22 cellular contexts compared by ENCODE assay signal in the genomic region with DNA sequence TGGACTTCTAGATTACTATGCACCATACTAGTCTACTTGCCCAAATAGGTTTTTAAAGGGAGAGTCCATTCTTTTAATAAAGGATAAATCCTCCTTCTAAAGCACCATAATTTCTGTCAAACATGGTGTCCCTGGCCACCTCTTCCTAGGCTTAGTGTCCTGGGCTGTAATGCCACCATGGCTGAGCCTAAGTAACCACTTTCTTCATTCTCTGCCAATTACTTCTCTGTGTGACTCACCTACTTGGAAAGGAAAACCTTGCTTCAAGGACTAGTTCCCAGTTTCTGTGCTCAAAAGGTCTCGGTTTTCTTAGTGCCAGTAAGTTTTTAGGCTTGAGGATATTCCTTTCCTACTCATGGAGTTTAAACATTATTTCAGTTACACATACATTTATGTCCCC.
DNase-seq lines count a peak whose midpoint lies in the region; ATAC-seq, FAIRE-seq and TF ChIP-seq lines count a peak whose summit lies in the region.
"Had no signal": no experiment of that assay in that cellular context is flagged by ENCODE, and none has a peak within 500 bp of the region (broad histone marks: within the 10 kb centered on the region; RNA-seq: fewer than 3 reads in every experiment).

No MANE protein-coding gene starts in this region.

- no peaks in the 10 kb centered on the region for H3K36me3 ChIP-seq in bronchial epithelial cell (ENCODE audit: control insufficient read depth, insufficient read depth, low read length)
- H3K36me3 ChIP-seq in HepG2 (replicated peaks in 1 of 2; ENCODE audit: control insufficient read depth in 1 of 2, insufficient read depth in 2 of 2, low read length in 2 of 2) = peaks cover 2 to 21% of the 10 kb centered on the region in 2 experiments; a peak in 4 of 5 replicates

- no peak overlapping the region for H3K4me3 ChIP-seq in bronchial epithelial cell (ENCODE audit: low read depth, low read length)
- no peak overlapping the region for H3K4me3 ChIP-seq in HepG2 (replicated peaks in 1 of 3; ENCODE audit: insufficient read depth in 1 of 3, low read depth in 2 of 3, low read length in 3 of 3)
- H3K4me3 ChIP-seq: heart left ventricle had no signal

- H3K4me3 Mint-ChIP-seq in memory B cell = no peak overlapping the region
- H3K4me3 Mint-ChIP-seq: central memory CD8-positive, alpha-beta T cell; stimulated activated effector memory CD8-positive, alpha-beta T cell treated with anti-CD3 and anti-CD28 coated beads, Interleukin-12 subunit alpha, Interleukin-12 subunit beta, amount 100 ng/mL, for 72 hours; T-cell had no signal

- no peak overlapping the region for H3K4me2 ChIP-seq in HepG2 (ENCODE audit: low read depth, low read length)

- WGBS in HepG2 (ENCODE audit: low lambda C conversion rate) = 100% methylated on average over 1 of the region's 1 CpG

- no peaks in the 10 kb centered on the region for H4K20me1 ChIP-seq in HepG2 (ENCODE audit: insufficient read depth, low read length)

- ATAC-seq in memory B cell (ENCODE audit: low read depth) (no peak), HepG2 (no peak)
- ATAC-seq: heart left ventricle; right cardiac atrium; stimulated activated effector memory CD8-positive, alpha-beta T cell treated with anti-CD3 and anti-CD28 coated beads, Interleukin-12 subunit alpha, Interleukin-12 subunit beta, amount 100 ng/mL, for 72 hours; T-cell had no signal

- H3K9me3 ChIP-seq in HepG2 (ENCODE audit: low read length) = no peaks in the 10 kb centered on the region
- H3K9me3 ChIP-seq: Caco-2 had no signal

- no peak overlapping the region for H2AFZ ChIP-seq in HepG2 (ENCODE audit: low read length)

- no TSS peak for BruUV-seq in HepG2 (replicated peaks; lab: Mats Ljungman, UMichigan)

- DNase-seq in Daoy (ENCODE audit: low read depth) (peak; percentile 26), M059J (ENCODE audit: low read depth) (peak; percentile 72), bronchial epithelial cell (ENCODE audit: low read depth) (peak; percentile 25), memory B cell (ENCODE audit: low spot score in 2 of 2) (no peak), HepG2 (ENCODE audit: low spot score) (no peak), COLO829 (ENCODE audit: low spot score) (no peak), NOMO-1 treated with DMSO at 0.1 percent for 48 hours (lab: John Stamatoyannopoulos, UW; ENCODE audit: unreplicated experiment) (no peak), NCI-H345 treated with DMSO at 0.1 percent for 48 hours (lab: John Stamatoyannopoulos, UW; ENCODE audit: unreplicated experiment) (no peak)
- DNase-seq: activated CD4-positive, alpha-beta T cell treated with anti-CD3 and anti-CD28 coated beads, Interleukin-2, amount 50 U/mL, for 1 hour; activated CD8-positive, alpha-beta memory T cell treated with anti-CD3 and anti-CD28 coated beads, Interleukin-2, amount 50 U/mL, for 4 hours; activated effector memory CD4-positive, alpha-beta T cell treated with Interleukin-2 at 50 U/mL for 16 hours; AML-193; Caco-2; heart left ventricle; NCI-H2081; occipital lobe; right cardiac atrium; Right ventricle myocardium superior; T-cell had no signal

- TF ChIP-seq EP300 in HepG2 (IDR thresholded peaks at IDR 0.05; ENCODE audit: low read depth in 2 of 2, low read length in 2 of 2) = no peak
- TF ChIP-seq EP300 in HepG2 (CRISPR knock-in tag; IDR thresholded peaks at IDR 0.05; ENCODE audit: borderline replicate concordance) = no peak

- H3K36me3 Mint-ChIP-seq in memory B cell = peaks cover 19% of the 10 kb centered on the region

- no peak for TF ChIP-seq POLR2A in HepG2 (IDR thresholded peaks at IDR 0.05; ENCODE audit: insufficient read depth in 1 of 2, low read depth in 2 of 2, low read length in 2 of 2)

- H3K9me3 Mint-ChIP-seq in memory B cell = peaks cover 2% of the 10 kb centered on the region

- H3K9ac ChIP-seq in HepG2 (ENCODE audit: insufficient read depth, low read depth, low read length) = no peak overlapping the region

- no peaks in the 10 kb centered on the region for H3K79me2 ChIP-seq in HepG2 (ENCODE audit: insufficient read depth, low read length)

- FAIRE-seq in bronchial epithelial cell (lab: Jason Lieb, UNC) = no peak
- no peak for FAIRE-seq in HepG2 (lab: Jason Lieb, UNC)
- FAIRE-seq: H1 had no signal

- POLR2A ChIA-PET in HepG2 (lab: Yijun Ruan, JAX) = no interaction called here

- H3K27me3 Mint-ChIP-seq in memory B cell = no peaks in the 10 kb centered on the region
- H3K27me3 Mint-ChIP-seq: central memory CD8-positive, alpha-beta T cell; T-cell had no signal

- TF ChIP-seq RAD21 in HepG2 (CRISPR knock-in tag; IDR thresholded peaks at IDR 0.05) = no peak

- H3K4me1 Mint-ChIP-seq in memory B cell = peaks cover 27% of the 10 kb centered on the region
- H3K4me1 Mint-ChIP-seq: central memory CD8-positive, alpha-beta T cell; stimulated activated effector memory CD8-positive, alpha-beta T cell treated with anti-CD3 and anti-CD28 coated beads, Interleukin-12 subunit alpha, Interleukin-12 subunit beta, amount 100 ng/mL, for 72 hours had no signal

- H3K27me3 ChIP-seq in bronchial epithelial cell (ENCODE audit: control insufficient read depth, insufficient read depth, low read length) (no peaks in the 10 kb centered on the region), HepG2 (ENCODE audit: control insufficient read depth in 1 of 2, insufficient read depth in 2 of 2, low read length in 2 of 2) (no peaks in the 10 kb centered on the region)
- H3K27me3 ChIP-seq: heart left ventricle had no signal

- H3K27ac Mint-ChIP-seq in memory B cell = peak overlapping the region; percentile 15
- H3K27ac Mint-ChIP-seq: stimulated activated effector memory CD8-positive, alpha-beta T cell treated with anti-CD3 and anti-CD28 coated beads, Interleukin-12 subunit alpha, Interleukin-12 subunit beta, amount 100 ng/mL, for 72 hours; T-cell had no signal

- H3K4me1 ChIP-seq in HepG2 (ENCODE audit: insufficient read depth, low read length) = no peaks in the 10 kb centered on the region
- H3K4me1 ChIP-seq: Caco-2 had no signal

- TF ChIP-seq CTCF in bronchial epithelial cell (IDR thresholded peaks at IDR 0.05; ENCODE audit: insufficient read depth, low read length, severe bottlenecking) (no peak), HepG2 (CRISPR knock-in tag; IDR thresholded peaks at IDR 0.05) (no peak)

- CTCF ChIA-PET in HepG2 (lab: Yijun Ruan, JAX; ENCODE audit: low intra/inter-chr PET ratio, low total read pairs) = no interaction called here

- intact Hi-C loops in HepG2 (cut with micrococcal nuclease; ENCODE audit: unreplicated experiment) = no loop called here

- in situ Hi-C loops in HepG2 (cut with HindIII; ENCODE audit: extremely low pct_ligation_motif_present, low pct_unique_long_range_greater_than_20kb) = no loop called here

- H3K27ac ChIP-seq in HepG2 (ENCODE audit: extremely low read length, insufficient read depth, low read length) = no peak overlapping the region
- H3K27ac ChIP-seq: heart left ventricle had no signal

TF ChIP-seq in HepG2, 621 proteins besides CTCF, POLR2A, EP300 and RAD21:
- TF ChIP-seq ZBTB1 (CRISPR knock-in tag; IDR thresholded peaks at IDR 0.05; ENCODE audit: borderline replicate concordance) = no peak
TF ChIP-seq in HepG2: peak in this region for 0.

Comparison
In these comparisons a context has a peak if more than half of its experiments do, and no peak if none do; other contexts are left out.
1. DNase-seq: peak in Daoy (single experiment), M059J (single experiment) and bronchial epithelial cell (single experiment); none in memory B cell (0 of 2), HepG2 (single experiment), COLO829 (single experiment), NOMO-1 treated with DMSO at 0.1 percent for 48 hours (single experiment) and NCI-H345 treated with DMSO at 0.1 percent for 48 hours (single experiment).